ENCODE assay signal across 19 cellular contexts in genomic region chr6:158698876-158699440, GRCh38. TPM values are rescaled to one million over a fixed set of nuclear protein-coding genes. Genes with fewer than 3 reads are reported as not detected.
DNase-seq lines count a peak whose midpoint lies in the region; ATAC-seq and TF ChIP-seq lines count a peak whose summit lies in the region.
"Had no signal": no experiment of that assay in that cellular context is flagged by ENCODE, and none has a peak within 500 bp of the region (broad histone marks: within the 10 kb centered on the region; RNA-seq: fewer than 3 reads in every experiment).

No MANE protein-coding gene starts in this region.

- no peaks in the 10 kb centered on the region for H3K27me3 Mint-ChIP-seq in activated CD4-positive, alpha-beta T cell treated with anti-CD3 and anti-CD28 coated beads, Interleukin-2, amount 10 ng/mL, durations not matched to agents 7 days and 5 days
- H3K27me3 Mint-ChIP-seq in endodermal cell (ENCODE audit: insufficient read depth) (no peaks in the 10 kb centered on the region), T-helper 17 cell (no peaks in the 10 kb centered on the region)
- no peaks in the 10 kb centered on the region for H3K27me3 Mint-ChIP-seq in naive thymus-derived CD8-positive, alpha-beta T cell
- H3K27me3 Mint-ChIP-seq: natural killer cell treated with Interleukin-12 subunit alpha and Interleukin-12 subunit beta and Interleukin-15 and Interleukin-18, amount 100 ng/mL, for 72 hours had no signal

- H3K27me3 ChIP-seq in Karpas-422 (ENCODE audit: low read length) (no peaks in the 10 kb centered on the region), endodermal cell (ENCODE audit: control insufficient read depth, insufficient read depth, low read length, poor library complexity, severe bottlenecking) (no peaks in the 10 kb centered on the region)
- H3K27me3 ChIP-seq: colonic mucosa, SJCRH30, tibial nerve had no signal

- no peaks in the 10 kb centered on the region for H4K20me1 ChIP-seq in Karpas-422 (ENCODE audit: insufficient read depth, low read depth, low read length)

- H3K4me3 ChIP-seq in Karpas-422 (ENCODE audit: low read length) (no peak overlapping the region), endodermal cell (ENCODE audit: low read length) (no peak overlapping the region)
- H3K4me3 ChIP-seq: colonic mucosa, PC-9, SJCRH30, skin epidermis, tibial nerve had no signal

- no peak for TF ChIP-seq CTCF in endodermal cell (conservative IDR thresholded peaks at IDR 0.05)

- WGBS in endodermal cell (ENCODE audit: insufficient coverage in 1 of 2, insufficient read length in 1 of 2), 2 experiments = 94 to 97% methylated on average over 7 to 10 of the region's 10 CpGs

- ATAC-seq in HG02678 (IDR thresholded peaks at IDR 0.05; ENCODE audit: unreplicated experiment) (no peak), T-helper 17 cell (no peak)
- no peak for ATAC-seq in naive thymus-derived CD8-positive, alpha-beta T cell
- ATAC-seq: natural killer cell treated with Interleukin-12 subunit alpha and Interleukin-12 subunit beta and Interleukin-15 and Interleukin-18, amount 100 ng/mL, for 72 hours had no signal

- H3K4me2 ChIP-seq in Karpas-422 (ENCODE audit: low read depth, low read length, poor library complexity, severe bottlenecking) = no peak overlapping the region
- H3K4me2 ChIP-seq: PC-9 had no signal

- CTCF ChIA-PET in activated CD4-positive, alpha-beta T cell treated with anti-CD3 and anti-CD28 coated beads, Interleukin-2, amount 10 ng/mL, durations not matched to agents 7 days and 5 days (lab: Charles Lee) = interaction anchor here (4.8 kb wide), 1 partner anchor 8 kb away, joined by 27 read pairs; no protein-coding TSS in a partner anchor

- no peaks in the 10 kb centered on the region for H3K9me3 ChIP-seq in Karpas-422 (ENCODE audit: low read length)
- H3K9me3 ChIP-seq in endodermal cell (ENCODE audit: control insufficient read depth, low read length) = peaks cover 5% of the 10 kb centered on the region
- no peaks in the 10 kb centered on the region for H3K9me3 ChIP-seq in T-helper 17 cell (ENCODE audit: control insufficient read depth, low read length, poor library complexity, severe bottlenecking)
- H3K9me3 ChIP-seq: colonic mucosa, SJCRH30, tibial nerve had no signal

- peaks cover 6% of the 10 kb centered on the region for H3K4me1 ChIP-seq in Karpas-422 (ENCODE audit: low read length)
- no peaks in the 10 kb centered on the region for H3K4me1 ChIP-seq in endodermal cell (ENCODE audit: control insufficient read depth, insufficient read depth, low read length)
- H3K4me1 ChIP-seq: colonic mucosa, SJCRH30 had no signal

- no peaks in the 10 kb centered on the region for H3K9me3 Mint-ChIP-seq in activated CD4-positive, alpha-beta T cell treated with anti-CD3 and anti-CD28 coated beads, Interleukin-2, amount 10 ng/mL, durations not matched to agents 7 days and 5 days
- peaks cover 3% of the 10 kb centered on the region for H3K9me3 Mint-ChIP-seq in endodermal cell
- H3K9me3 Mint-ChIP-seq in naive thymus-derived CD8-positive, alpha-beta T cell = no peaks in the 10 kb centered on the region
- H3K9me3 Mint-ChIP-seq: natural killer cell treated with Interleukin-12 subunit alpha and Interleukin-12 subunit beta and Interleukin-15 and Interleukin-18, amount 100 ng/mL, for 72 hours had no signal

- H3K9ac ChIP-seq in Karpas-422 (ENCODE audit: low read length) (no peak overlapping the region), endodermal cell (ENCODE audit: extremely low read depth, low read length, poor library complexity, severe bottlenecking) (no peak overlapping the region)

- H3K36me3 ChIP-seq in Karpas-422 (ENCODE audit: insufficient read depth, low read length) (no peaks in the 10 kb centered on the region), endodermal cell (ENCODE audit: control insufficient read depth, insufficient read depth, low read length) (no peaks in the 10 kb centered on the region)
- H3K36me3 ChIP-seq: colonic mucosa, tibial nerve had no signal

- H2AFZ ChIP-seq in Karpas-422 (ENCODE audit: low read length) = no peak overlapping the region
- H2AFZ ChIP-seq: PC-9 had no signal

- H3K27ac ChIP-seq in Karpas-422 (ENCODE audit: low read length) (no peak overlapping the region), endodermal cell (ENCODE audit: low read depth, low read length) (no peak overlapping the region)
- H3K27ac ChIP-seq: colonic mucosa, PC-9, SJCRH30, skin epidermis, tibial nerve had no signal

- H3K36me3 Mint-ChIP-seq in activated CD4-positive, alpha-beta T cell treated with anti-CD3 and anti-CD28 coated beads, Interleukin-2, amount 10 ng/mL, durations not matched to agents 7 days and 5 days (ENCODE audit: low read depth) = peaks cover 10% of the 10 kb centered on the region
- H3K36me3 Mint-ChIP-seq in endodermal cell (ENCODE audit: low read depth) = no peaks in the 10 kb centered on the region
- H3K36me3 Mint-ChIP-seq in T-helper 17 cell (ENCODE audit: low read depth) = peaks cover 2% of the 10 kb centered on the region
- H3K36me3 Mint-ChIP-seq in naive thymus-derived CD8-positive, alpha-beta T cell = peaks cover 0 to 24% (median 6%) of the 10 kb centered on the region in 3 donors

- peak overlapping the region; percentile 16 for H3K27ac Mint-ChIP-seq in activated CD4-positive, alpha-beta T cell treated with anti-CD3 and anti-CD28 coated beads, Interleukin-2, amount 10 ng/mL, durations not matched to agents 7 days and 5 days
- no peak overlapping the region for H3K27ac Mint-ChIP-seq in endodermal cell
- no peak overlapping the region for H3K27ac Mint-ChIP-seq in T-helper 17 cell
- H3K27ac Mint-ChIP-seq in naive thymus-derived CD8-positive, alpha-beta T cell = no peak overlapping the region
- H3K27ac Mint-ChIP-seq: CD14-positive monocyte had no signal

- H3K4me3 Mint-ChIP-seq in activated CD4-positive, alpha-beta T cell treated with anti-CD3 and anti-CD28 coated beads, Interleukin-2, amount 10 ng/mL, durations not matched to agents 7 days and 5 days = no peak overlapping the region
- no peak overlapping the region for H3K4me3 Mint-ChIP-seq in endodermal cell
- no peak overlapping the region for H3K4me3 Mint-ChIP-seq in T-helper 17 cell
- H3K4me3 Mint-ChIP-seq in naive thymus-derived CD8-positive, alpha-beta T cell = no peak overlapping the region
- H3K4me3 Mint-ChIP-seq: CD14-positive monocyte; natural killer cell treated with Interleukin-12 subunit alpha and Interleukin-12 subunit beta and Interleukin-15 and Interleukin-18, amount 100 ng/mL, for 72 hours had no signal

- no peak for DNase-seq in activated CD4-positive, alpha-beta T cell treated with anti-CD3 and anti-CD28 coated beads, Interleukin-2, amount 10 ng/mL, durations not matched to agents 7 days and 5 days
- no peak for DNase-seq in activated CD4-positive, alpha-beta T cell treated with anti-CD3 and anti-CD28 coated beads, Interleukin-2, amount 50 U/mL, for 4 hours
- DNase-seq in Karpas-422 = peak; percentile 29
- DNase-seq in endodermal cell = peak; percentile 43
- DNase-seq in stimulated activated CD8-positive, alpha-beta memory T cell treated with anti-CD3 and anti-CD28 coated beads, Interleukin-4, amount 100 ng/mL, for 48 hours = peak; percentile 65
- DNase-seq in T-helper 17 cell = no peak
- DNase-seq in naive thymus-derived CD8-positive, alpha-beta T cell = no peak
- DNase-seq: colonic mucosa, mesendoderm, NCI-H1436 treated with DMSO at 0.1 percent for 48 hours, NCI-H82, PC-9, SJCRH30, T1000 had no signal

- no peaks in the 10 kb centered on the region for H3K9me2 ChIP-seq in Karpas-422 (replicated peaks; ENCODE audit: insufficient read depth, low read length)

- POLR2A ChIA-PET in activated CD4-positive, alpha-beta T cell treated with anti-CD3 and anti-CD28 coated beads, Interleukin-2, amount 10 ng/mL, durations not matched to agents 7 days and 5 days (lab: Charles Lee) = no interaction called here
- POLR2A ChIA-PET in naive thymus-derived CD8-positive, alpha-beta T cell (lab: Charles Lee) = interaction anchor here (0.6 kb wide), 1 partner anchor 24 kb away, joined by 3 read pairs; no protein-coding TSS in a partner anchor

- H3K79me2 ChIP-seq in Karpas-422 (ENCODE audit: low read length) = no peaks in the 10 kb centered on the region

- peaks cover 9% of the 10 kb centered on the region for H3K4me1 Mint-ChIP-seq in activated CD4-positive, alpha-beta T cell treated with anti-CD3 and anti-CD28 coated beads, Interleukin-2, amount 10 ng/mL, durations not matched to agents 7 days and 5 days
- no peaks in the 10 kb centered on the region for H3K4me1 Mint-ChIP-seq in endodermal cell
- peaks cover 15% of the 10 kb centered on the region for H3K4me1 Mint-ChIP-seq in T-helper 17 cell
- peaks cover 6 to 13% (median 7%) of the 10 kb centered on the region in 4 donors for H3K4me1 Mint-ChIP-seq in naive thymus-derived CD8-positive, alpha-beta T cell

RNA-seq across cellular contexts. Expression of gene SYTL3, which starts 49.1 kb away (rescaled TPM):
- 10 to 100 TPM; 25.8 to 26.9 TPM for total RNA-seq in activated CD4-positive, alpha-beta T cell treated with anti-CD3 and anti-CD28 coated beads, Interleukin-2, amount 10 ng/mL, durations not matched to agents 7 days and 5 days
- total RNA-seq in Karpas-422 (2014; rRNA removed; shearing (Covaris generic); ENCODE audit: low replicate concordance) = 0.41 and 2.2 TPM in 2 replicates
- total RNA-seq in endodermal cell (under 1 TPM; 0.58 to 0.79 TPM), T-helper 17 cell (10 to 100 TPM; 28.9 to 36.1 TPM)
- polyA plus RNA-seq in endodermal cell (2013, experiment 1 of 2) = 0.46 TPM
- 0.50 TPM for polyA plus RNA-seq in endodermal cell (2013, experiment 2 of 2)
- 10 to 100 TPM; 11.1 to 13.6 TPM for total RNA-seq in naive thymus-derived CD8-positive, alpha-beta T cell
- 10 to 100 TPM; 15.7 to 16.1 (median 15.8) TPM for polyA plus RNA-seq in naive thymus-derived CD8-positive, alpha-beta T cell

RNA-seq across cellular contexts. Expression of gene DYNLT1, which starts 54.4 kb away (rescaled TPM):
- 100 to 1,000 TPM in 1 of 2 experiments, 10 to 100 TPM in 1; 81.4 to 102 TPM for total RNA-seq in activated CD4-positive, alpha-beta T cell treated with anti-CD3 and anti-CD28 coated beads, Interleukin-2, amount 10 ng/mL, durations not matched to agents 7 days and 5 days
- total RNA-seq in Karpas-422 (2014; rRNA removed; shearing (Covaris generic); ENCODE audit: low replicate concordance) = 13.4 and 19.9 TPM in 2 replicates
- 100 to 1,000 TPM; 112 to 148 TPM for total RNA-seq in endodermal cell
- 172 TPM for polyA plus RNA-seq in endodermal cell (2013, experiment 1 of 2)
- 168 TPM for polyA plus RNA-seq in endodermal cell (2013, experiment 2 of 2)
- total RNA-seq in T-helper 17 cell = 100 to 1,000 TPM in 1 of 2 donors, 10 to 100 TPM in 1; 87.2 to 107 TPM
- total RNA-seq in naive thymus-derived CD8-positive, alpha-beta T cell = 10 to 100 TPM; 54.4 to 54.7 TPM
- 10 to 100 TPM; 63.3 to 78.6 (median 63.7) TPM for polyA plus RNA-seq in naive thymus-derived CD8-positive, alpha-beta T cell

Comparison
In these comparisons a context has a peak if more than half of its experiments do, and no peak if none do; other contexts are left out.
1. DNase-seq: peak in Karpas-422 (single experiment), endodermal cell (single experiment) and stimulated activated CD8-positive, alpha-beta memory T cell treated with anti-CD3 and anti-CD28 coated beads, Interleukin-4, amount 100 ng/mL, for 48 hours (single experiment); none in activated CD4-positive, alpha-beta T cell treated with anti-CD3 and anti-CD28 coated beads, Interleukin-2, amount 10 ng/mL, durations not matched to agents 7 days and 5 days (single experiment), activated CD4-positive, alpha-beta T cell treated with anti-CD3 and anti-CD28 coated beads, Interleukin-2, amount 50 U/mL, for 4 hours (0 of 2), T-helper 17 cell (0 of 3) and naive thymus-derived CD8-positive, alpha-beta T cell (0 of 10).